In genomic region chr10:98963608-98964007, GRCh38 we compare ENCODE assay signal across 26 cellular contexts.
"Had no signal": no experiment of that assay in that cellular context is flagged by ENCODE, and none has a peak within 500 bp of the region (broad histone marks: within the 10 kb centered on the region; RNA-seq: fewer than 3 reads in every experiment).

No MANE protein-coding gene starts in this region.

- H3K27ac Mint-ChIP-seq: activated CD4-positive, alpha-beta T cell treated with anti-CD3 and anti-CD28 coated beads for 36 hours; activated naive CD8-positive, alpha-beta T cell treated with anti-CD3 and anti-CD28 coated beads, Interleukin-2, amount 10 ng/mL, durations not matched to agents 7 days and 5 days; activated T-helper 2 cell treated with anti-CD3 and anti-CD28 coated beads, Interferon-gamma antibody, Interleukin-2, Interleukin-4, amounts not matched to agents 10 μg/mL and 5 μg/mL and 100 μg/mL, durations not matched to agents 14 hours and 24 hours and 36 hours; brain; effector memory CD8-positive, alpha-beta T cell; nephron; stimulated activated naive CD8-positive, alpha-beta T cell treated with anti-CD3 and anti-CD28 coated beads, Interleukin-15, Interleukin-2, amounts not matched to agents 100 ng/mL and 50 ng/mL, for 24 hours; WTC11 had no signal

- H3K4me3 ChIP-seq: colonic mucosa, dorsolateral prefrontal cortex, heart left ventricle, pancreas, psoas muscle, thyroid gland, upper lobe of right lung had no signal

- ATAC-seq: activated CD4-positive, alpha-beta T cell treated with anti-CD3 and anti-CD28 coated beads for 36 hours; activated T-cell treated with anti-CD3 and anti-CD28 coated beads, Interleukin-2, amount 50 U/mL, for 4 hours; effector memory CD8-positive, alpha-beta T cell; esophagus mucosa; heart left ventricle; left ventricle myocardium superior; pancreas; psoas muscle; right cardiac atrium; upper lobe of right lung; WTC11 had no signal

- H3K36me3 Mint-ChIP-seq: activated naive CD8-positive, alpha-beta T cell treated with anti-CD3 and anti-CD28 coated beads, Interleukin-2, amount 10 ng/mL, durations not matched to agents 7 days and 5 days; brain; WTC11 had no signal

- DNase-seq: activated CD4-positive, alpha-beta T cell treated with anti-CD3 and anti-CD28 coated beads for 36 hours; activated CD4-positive, alpha-beta T cell treated with anti-CD3 and anti-CD28 coated beads, Interleukin-2, amount 50 U/mL, for 48 hours; activated CD8-positive, alpha-beta memory T cell treated with anti-CD3 and anti-CD28 coated beads, Interleukin-2, amount 50 U/mL, for 48 hours; activated naive CD4-positive, alpha-beta T cell treated with Interleukin-2 at 50 U/mL for 16 hours; activated naive CD8-positive, alpha-beta T cell treated with anti-CD3 and anti-CD28 coated beads, Interleukin-2, amount 10 ng/mL, durations not matched to agents 7 days and 5 days; activated T-cell treated with anti-CD3 and anti-CD28 coated beads, Interleukin-2, amount 50 U/mL, for 4 hours; colonic mucosa; dorsolateral prefrontal cortex; effector memory CD8-positive, alpha-beta T cell; heart left ventricle; left ventricle myocardium superior; pancreas; psoas muscle; right cardiac atrium; stimulated activated CD4-positive, alpha-beta T cell treated with anti-CD3 and anti-CD28 coated beads, Interleukin-12 subunit alpha, Interleukin-12 subunit beta, amount 100 ng/mL, for 4 hours; substantia nigra; T-helper 9 cell; thyroid gland; upper lobe of right lung had no signal

- H3K9me3 Mint-ChIP-seq: activated T-helper 2 cell treated with anti-CD3 and anti-CD28 coated beads, Interferon-gamma antibody, Interleukin-2, Interleukin-4, amounts not matched to agents 10 μg/mL and 5 μg/mL and 100 μg/mL, durations not matched to agents 14 hours and 24 hours and 36 hours; brain; central memory CD8-positive, alpha-beta T cell; stimulated activated naive CD8-positive, alpha-beta T cell treated with anti-CD3 and anti-CD28 coated beads, Interleukin-15, Interleukin-2, amounts not matched to agents 100 ng/mL and 50 ng/mL, for 24 hours; WTC11 had no signal
